In genomic region chr20:44002861-44003260, GRCh38 we compare ENCODE assay signal across 17 cellular contexts.
"Had no signal": no experiment of that assay in that cellular context is flagged by ENCODE, and none has a peak within 500 bp of the region (broad histone marks: within the 10 kb centered on the region; RNA-seq: fewer than 3 reads in every experiment).

No MANE protein-coding gene starts in this region.

- H3K27me3 ChIP-seq: pancreas, stomach, thyroid gland had no signal

- H3K27ac ChIP-seq: neutrophil, pancreas, stomach, thyroid gland had no signal

- H3K36me3 ChIP-seq: neutrophil, pancreas, stomach, thyroid gland had no signal

- H3K9me3 ChIP-seq: mucosa of descending colon, neutrophil, pancreas, stomach, thyroid gland had no signal

- H3K4me1 ChIP-seq: pancreas, stomach, thyroid gland had no signal

- H3K4me2 ChIP-seq: smooth muscle cell had no signal

- H3K4me3 ChIP-seq: mucosa of descending colon, pancreas, smooth muscle cell, stomach, thyroid gland had no signal

- ATAC-seq: pancreas, sciatic nerve had no signal

- DNase-seq: cortex of kidney; hypothalamus; immature natural killer cell; mesenchymal stem cell; mucosa of descending colon; naive B cell; pancreas; stimulated activated CD4-positive, alpha-beta T cell treated with anti-CD3 and anti-CD28 coated beads, Interleukin-12 subunit alpha, Interleukin-12 subunit beta, amount 100 ng/mL, for 4 hours; stimulated activated CD4-positive, alpha-beta T cell treated with anti-CD3 and anti-CD28 coated beads, Interleukin-1b, Interleukin-23, amount 100 ng/mL, for 48 hours; stimulated activated CD4-positive, alpha-beta T cell treated with anti-CD3 and anti-CD28 coated beads, Interleukin-4, amount 100 ng/mL, for 24 hours; stimulated activated naive CD4-positive, alpha-beta T cell treated with Interleukin-2 at 50 U/mL for 16 hours; stomach; thyroid gland; trophoblast cell had no signal
